In the genomic region with DNA sequence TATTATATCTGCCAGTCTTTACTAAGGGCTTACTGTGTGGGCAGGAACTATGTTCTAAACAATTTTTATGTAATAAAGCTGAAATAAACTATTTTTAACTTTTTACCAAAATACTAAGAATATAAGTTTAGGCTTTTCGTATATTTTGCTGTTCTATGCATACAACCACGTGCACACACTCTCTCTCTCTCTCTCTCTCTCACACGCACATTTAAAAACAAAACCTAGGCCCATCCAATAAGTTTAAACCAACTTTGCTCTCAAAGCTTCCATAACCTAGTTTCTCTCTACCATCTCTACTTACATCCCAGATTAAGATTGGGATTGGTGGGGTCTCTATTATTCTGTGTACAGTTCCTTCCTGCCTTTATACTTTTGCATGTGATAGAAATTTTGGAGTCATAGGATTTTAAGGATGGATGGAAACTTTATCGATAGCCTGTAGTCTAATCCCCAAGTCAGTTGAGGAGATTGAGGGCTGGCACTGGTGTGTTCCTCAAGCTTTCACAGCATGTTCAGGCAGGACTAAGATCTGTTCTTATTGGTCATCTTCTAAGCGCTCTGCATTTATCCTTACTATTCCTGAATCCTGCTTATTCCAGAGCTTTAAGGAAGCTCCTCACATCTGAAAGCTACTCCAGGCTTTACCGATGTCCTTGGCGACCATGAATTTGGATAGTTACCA, we compare ENCODE assay signal across 24 cellular contexts. TPM values are rescaled to one million over a fixed set of nuclear protein-coding genes. Genes with fewer than 3 reads are reported as not detected.
DNase-seq lines count a peak whose midpoint lies in the region; ATAC-seq lines count a peak whose summit lies in the region.
"Had no signal": no experiment of that assay in that cellular context is flagged by ENCODE, and none has a peak within 500 bp of the region (broad histone marks: within the 10 kb centered on the region; RNA-seq: fewer than 3 reads in every experiment).

No MANE protein-coding gene starts in this region.

- DNase-seq in activated CD4-positive, alpha-beta T cell treated with anti-CD3 and anti-CD28 coated beads for 36 hours, result no peak
- DNase-seq in activated CD4-positive, alpha-beta T cell treated with anti-CD3 and anti-CD28 coated beads, Interleukin-2, amount 50 U/mL, for 48 hours, result no peak
- no peak for DNase-seq in activated naive CD8-positive, alpha-beta T cell treated with anti-CD3 and anti-CD28 coated beads for 36 hours
- no peak for DNase-seq in natural killer cell treated with Interleukin-12 subunit alpha and Interleukin-12 subunit beta and Interleukin-15 and Interleukin-18, amount 100 ng/mL, for 72 hours (ENCODE audit: low spot score)
- no peak for DNase-seq in amygdala (lab: John Stamatoyannopoulos, UW)
- DNase-seq in caudate nucleus (lab: John Stamatoyannopoulos, UW), result no peak
- DNase-seq: activated CD4-positive, alpha-beta T cell treated with anti-CD3 and anti-CD28 coated beads, Interleukin-2, amount 50 U/mL, for 4 hours; activated effector memory CD4-positive, alpha-beta T cell treated with Interleukin-2 at 50 U/mL for 16 hours; AML-193; esophagus squamous epithelium; NCI-H2029; SHP77; stimulated activated CD4-positive, alpha-beta T cell treated with anti-CD3 and anti-CD28 coated beads, Interleukin-4, amount 100 ng/mL, for 1 hour; uterus had no signal

- peak overlapping the region; percentile 83 for H3K4me3 Mint-ChIP-seq in activated CD4-positive, alpha-beta T cell treated with anti-CD3 and anti-CD28 coated beads for 36 hours
- peak overlapping the region; percentile 83 for H3K4me3 Mint-ChIP-seq in activated naive CD8-positive, alpha-beta T cell treated with anti-CD3 and anti-CD28 coated beads for 36 hours
- peak overlapping the region; percentile 90 for H3K4me3 Mint-ChIP-seq in natural killer cell treated with Interleukin-12 subunit alpha and Interleukin-12 subunit beta and Interleukin-15 and Interleukin-18, amount 100 ng/mL, for 72 hours

- intact Hi-C loops in activated CD4-positive, alpha-beta T cell treated with anti-CD3 and anti-CD28 coated beads for 36 hours (cut with DNase I, micrococcal nuclease), result loop anchor here (2.0 to 10.0 kb wide), 4 partner anchors 596 to 1961 kb away; a partner anchor contains a TSS

- H3K9me3 ChIP-seq in KOPT-K1 (ENCODE audit: insufficient read depth, low read length, poor library complexity, severe bottlenecking), result no peaks in the 10 kb centered on the region
- H3K9me3 ChIP-seq: esophagus squamous epithelium, gastroesophageal sphincter, uterus had no signal

- H3K27ac ChIP-seq in KOPT-K1 (ENCODE audit: low read depth, low read length, poor library complexity, severe bottlenecking) (peak overlapping the region; percentile 50), caudate nucleus (ENCODE audit: low read depth, low read length) (no peak overlapping the region)
- H3K27ac ChIP-seq: 22Rv1, gastroesophageal sphincter, KMS-11, uterus had no signal

- POLR2A ChIA-PET in activated CD4-positive, alpha-beta T cell treated with anti-CD3 and anti-CD28 coated beads for 36 hours (lab: Charles Lee), result interaction anchor here (0.5 to 1.6 kb wide), 7 partner anchors 8 to 599 kb away, joined by 3 to 6 read pairs (median 3); no protein-coding TSS in a partner anchor

- H3K27me3 Mint-ChIP-seq in activated CD4-positive, alpha-beta T cell treated with anti-CD3 and anti-CD28 coated beads for 36 hours, result no peaks in the 10 kb centered on the region
- H3K27me3 Mint-ChIP-seq in activated naive CD8-positive, alpha-beta T cell treated with anti-CD3 and anti-CD28 coated beads for 36 hours, result peaks cover 4% of the 10 kb centered on the region
- H3K27me3 Mint-ChIP-seq in natural killer cell treated with Interleukin-12 subunit alpha and Interleukin-12 subunit beta and Interleukin-15 and Interleukin-18, amount 100 ng/mL, for 72 hours, result no peaks in the 10 kb centered on the region

- H3K36me3 Mint-ChIP-seq in activated CD4-positive, alpha-beta T cell treated with anti-CD3 and anti-CD28 coated beads for 36 hours (ENCODE audit: low read depth), result peaks cover 45% of the 10 kb centered on the region
- peaks cover 60% of the 10 kb centered on the region for H3K36me3 Mint-ChIP-seq in activated naive CD8-positive, alpha-beta T cell treated with anti-CD3 and anti-CD28 coated beads for 36 hours
- peaks cover 30% of the 10 kb centered on the region for H3K36me3 Mint-ChIP-seq in natural killer cell treated with Interleukin-12 subunit alpha and Interleukin-12 subunit beta and Interleukin-15 and Interleukin-18, amount 100 ng/mL, for 72 hours

- ATAC-seq in activated CD4-positive, alpha-beta T cell treated with anti-CD3 and anti-CD28 coated beads for 36 hours, result no peak
- ATAC-seq in natural killer cell treated with Interleukin-12 subunit alpha and Interleukin-12 subunit beta and Interleukin-15 and Interleukin-18, amount 100 ng/mL, for 72 hours, result no peak
- ATAC-seq in GM21576 (IDR thresholded peaks at IDR 0.05; ENCODE audit: unreplicated experiment), result no peak
- ATAC-seq: gastroesophageal sphincter, HCT116 had no signal

- peak overlapping the region; percentile 93 for H3K27ac Mint-ChIP-seq in activated CD4-positive, alpha-beta T cell treated with anti-CD3 and anti-CD28 coated beads for 36 hours
- peak overlapping the region; percentile 98 for H3K27ac Mint-ChIP-seq in activated naive CD8-positive, alpha-beta T cell treated with anti-CD3 and anti-CD28 coated beads for 36 hours
- peak overlapping the region; percentile 96 for H3K27ac Mint-ChIP-seq in natural killer cell treated with Interleukin-12 subunit alpha and Interleukin-12 subunit beta and Interleukin-15 and Interleukin-18, amount 100 ng/mL, for 72 hours

- H3K4me1 Mint-ChIP-seq in activated CD4-positive, alpha-beta T cell treated with anti-CD3 and anti-CD28 coated beads for 36 hours, result peaks cover 56% of the 10 kb centered on the region
- peaks cover 52% of the 10 kb centered on the region for H3K4me1 Mint-ChIP-seq in activated naive CD8-positive, alpha-beta T cell treated with anti-CD3 and anti-CD28 coated beads for 36 hours
- H3K4me1 Mint-ChIP-seq in natural killer cell treated with Interleukin-12 subunit alpha and Interleukin-12 subunit beta and Interleukin-15 and Interleukin-18, amount 100 ng/mL, for 72 hours (ENCODE audit: low read depth in 2 of 2), result peaks cover 50 to 61% of the 10 kb centered on the region in 2 donors

- H3K9me3 Mint-ChIP-seq in activated CD4-positive, alpha-beta T cell treated with anti-CD3 and anti-CD28 coated beads for 36 hours (ENCODE audit: low read depth), result peaks cover 3% of the 10 kb centered on the region
- peaks cover 13% of the 10 kb centered on the region for H3K9me3 Mint-ChIP-seq in activated naive CD8-positive, alpha-beta T cell treated with anti-CD3 and anti-CD28 coated beads for 36 hours
- no peaks in the 10 kb centered on the region for H3K9me3 Mint-ChIP-seq in natural killer cell treated with Interleukin-12 subunit alpha and Interleukin-12 subunit beta and Interleukin-15 and Interleukin-18, amount 100 ng/mL, for 72 hours

- peaks cover 10% of the 10 kb centered on the region for H3K36me3 ChIP-seq in KOPT-K1 (ENCODE audit: insufficient read depth, low read length)
- H3K36me3 ChIP-seq: esophagus squamous epithelium, gastroesophageal sphincter, uterus had no signal

- CTCF ChIA-PET in activated CD4-positive, alpha-beta T cell treated with anti-CD3 and anti-CD28 coated beads for 36 hours (lab: Charles Lee), result interaction anchor here (0.6 to 3.6 kb wide), 11 partner anchors 9 to 127 kb away, joined by 3 to 14 read pairs (median 3); no protein-coding TSS in a partner anchor

RNA-seq across cellular contexts. Expression of a gene that starts 1.8 kb away (rescaled TPM):
- total RNA-seq in activated CD4-positive, alpha-beta T cell treated with anti-CD3 and anti-CD28 coated beads for 36 hours, result 100 to 1,000 TPM in 1 of 2 experiments, 10 to 100 TPM in 1; 84.9 to 111 TPM
- 100 to 1,000 TPM; 131 to 134 TPM for total RNA-seq in activated naive CD8-positive, alpha-beta T cell treated with anti-CD3 and anti-CD28 coated beads for 36 hours
- 10 to 100 TPM; 21.3 to 66.1 TPM for total RNA-seq in natural killer cell treated with Interleukin-12 subunit alpha and Interleukin-12 subunit beta and Interleukin-15 and Interleukin-18, amount 100 ng/mL, for 72 hours
- total RNA-seq: astrocyte, chondrocyte, HT1080, pulmonary artery endothelial cell had no signal
